In genomic region chr6:37283786-37284185, GRCh38 we compare ENCODE assay signal across 16 cellular contexts. TPM values are rescaled to one million over a fixed set of nuclear protein-coding genes. Genes with fewer than 3 reads are reported as not detected.
DNase-seq lines count a peak whose midpoint lies in the region; ATAC-seq and TF ChIP-seq lines count a peak whose summit lies in the region.
"Had no signal": no experiment of that assay in that cellular context is flagged by ENCODE, and none has a peak within 500 bp of the region (broad histone marks: within the 10 kb centered on the region; RNA-seq: fewer than 3 reads in every experiment).

No MANE protein-coding gene starts in this region.

- TF ChIP-seq CTCF in A673 (conservative IDR thresholded peaks at IDR 0.05; ENCODE audit: low read depth, low read length): no peak
- no peak for TF ChIP-seq CTCF in left ventricle myocardium inferior (IDR thresholded peaks at IDR 0.05; ENCODE audit: borderline replicate concordance)
- no peak for TF ChIP-seq CTCF in spleen (IDR thresholded peaks at IDR 0.05 in 8 of 11, conservative IDR thresholded peaks at IDR 0.05 in 3 of 11)

- DNase-seq in A673 (ENCODE audit: low spot score) (no peak), anterior cingulate cortex (lab: John Stamatoyannopoulos, UW) (peak in 46 of 58 donors; percentile 14 to 81 (median 47)), left ventricle myocardium inferior (peak; percentile 65), putamen (ENCODE audit: low spot score) (peak; percentile 39), spleen (no peak), ecto neural progenitor cell (ENCODE audit: low spot score) (no peak), NCI-H1105 (lab: John Stamatoyannopoulos, UW) (no peak)
- DNase-seq: ACHN, activated T-cell treated with anti-CD3 and anti-CD28 coated beads for 4 hours, NCI-H1048, NCI-H524 treated with DMSO at 0.1 percent for 48 hours, SHP77 treated with DMSO at 0.1 percent for 48 hours, small intestine, WERI-Rb-1 had no signal

- H3K9me3 ChIP-seq in A673 (ENCODE audit: low read depth, low read length, poor library complexity, severe bottlenecking) (no peaks in the 10 kb centered on the region), left ventricle myocardium inferior (replicated peaks) (no peaks in the 10 kb centered on the region), spleen (no peaks in the 10 kb centered on the region)

- no peaks in the 10 kb centered on the region for H3K27me3 ChIP-seq in A673 (replicated peaks; ENCODE audit: insufficient read depth, low read depth, low read length, poor library complexity)
- H3K27me3 ChIP-seq in left ventricle myocardium inferior (ENCODE audit: low read depth): no peaks in the 10 kb centered on the region
- no peaks in the 10 kb centered on the region for H3K27me3 ChIP-seq in spleen (replicated peaks in 1 of 7)

- BruUV-seq in A673 (replicated peaks; lab: Mats Ljungman, UMichigan): no TSS peak

- H3K4me1 ChIP-seq in A673 (ENCODE audit: insufficient read depth, low read length, poor library complexity, severe bottlenecking) (peaks cover 41% of the 10 kb centered on the region), left ventricle myocardium inferior (peaks cover 54% of the 10 kb centered on the region), spleen (peaks cover 0 to 52% (median 10%) of the 10 kb centered on the region in 6 donors)

- no peak for ATAC-seq in GM21825 (IDR thresholded peaks at IDR 0.05; ENCODE audit: unreplicated experiment)

- H3K36me3 ChIP-seq in A673 (ENCODE audit: insufficient read depth, low read length, poor library complexity, severe bottlenecking) (peaks cover 24% of the 10 kb centered on the region), left ventricle myocardium inferior (peaks cover 70% of the 10 kb centered on the region), spleen (peaks cover 0 to 99% (median 69%) of the 10 kb centered on the region in 6 donors)

- 80 to 97% (median 86%) methylated on average over 1 of the region's 1 CpG for WGBS in spleen, 5 donors

- no peak for TF ChIP-seq POLR2A in spleen (IDR thresholded peaks at IDR 0.05)

- CTCF ChIA-PET in A673 (lab: Charles Lee): no interaction called here

- H3K27ac ChIP-seq in A673 (ENCODE audit: low read depth, low read length, poor library complexity, severe bottlenecking): peak overlapping the region; percentile 72
- H3K27ac ChIP-seq in left ventricle myocardium inferior (replicated peaks): peak overlapping the region; percentile 67
- H3K27ac ChIP-seq in spleen: no peak overlapping the region
- H3K27ac ChIP-seq: WERI-Rb-1 had no signal

- POLR2A ChIA-PET in A673 (lab: Charles Lee; ENCODE audit: low non-redundant PET): no interaction called here

- no peak overlapping the region for H3K4me3 ChIP-seq in A673 (ENCODE audit: low read depth, low read length, poor library complexity, severe bottlenecking)
- no peak overlapping the region for H3K4me3 ChIP-seq in left ventricle myocardium inferior
- H3K4me3 ChIP-seq in spleen: no peak overlapping the region
- H3K4me3 ChIP-seq: lung had no signal

- intact Hi-C loops in A673 (cut with micrococcal nuclease; ENCODE audit: unreplicated experiment): no loop called here
- intact Hi-C loops in left ventricle myocardium inferior (cut with micrococcal nuclease): no loop called here
- intact Hi-C loops in spleen (cut with DNase I; ENCODE audit: low total_unique reads): no loop called here

RNA-seq across cellular contexts. Expression of gene TMEM217, which starts 25.8 kb away (rescaled TPM):
- total RNA-seq in A673 (2021) (0.37 TPM in 1 of 2 replicates, not detected in the other), left ventricle myocardium inferior (0.80 TPM), spleen (1 to 10 TPM in 1 of 7 donors, under 1 TPM in 4, not detected in 2; 0.32 to 2.3 (median 0.84) TPM)
- polyA plus RNA-seq in spleen: under 1 TPM; 0.58 to 0.91 (median 0.74) TPM

RNA-seq across cellular contexts. Expression of gene TBC1D22B, which starts 26.2 kb away (rescaled TPM):
- 13.1 and 13.5 TPM in 2 replicates for total RNA-seq in A673 (2021)
- 6.1 TPM for total RNA-seq in left ventricle myocardium inferior
- total RNA-seq in spleen: 10 to 100 TPM in 4 of 7 donors, 1 to 10 TPM in 3; 8.7 to 12.7 (median 10.7) TPM
- polyA plus RNA-seq in spleen: 1 to 10 TPM; 4.2 to 6.1 (median 4.7) TPM

Comparison
In these comparisons a context has a peak if more than half of its experiments do, and no peak if none do; other contexts are left out.
1. DNase-seq: peak in anterior cingulate cortex (46 of 58), left ventricle myocardium inferior (single experiment) and putamen (single experiment); none in A673 (single experiment), spleen (single experiment), ecto neural progenitor cell (single experiment) and NCI-H1105 (single experiment).
2. H3K27ac ChIP-seq: peak in A673 (single experiment) and left ventricle myocardium inferior (single experiment); none in spleen (0 of 8).